9 cellular contexts compared by ENCODE assay signal in genomic region chr16:1474471-1474795, GRCh38. TPM values are rescaled to one million over a fixed set of nuclear protein-coding genes. Genes with fewer than 3 reads are reported as not detected.
DNase-seq lines count a peak whose midpoint lies in the region; ATAC-seq and TF ChIP-seq lines count a peak whose summit lies in the region.
"Had no signal": no experiment of that assay in that cellular context is flagged by ENCODE, and none has a peak within 500 bp of the region (broad histone marks: within the 10 kb centered on the region; RNA-seq: fewer than 3 reads in every experiment).

No MANE protein-coding gene starts in this region.

- H3K4me2 ChIP-seq in DND-41 (ENCODE audit: insufficient read depth, low read length) (peak overlapping the region; percentile 81), H9 (ENCODE audit: insufficient read depth, insufficient read length, low read length) (peak overlapping the region; percentile 99)

- peak overlapping the region; percentile 75 to 82 for H3K4me3 Mint-ChIP-seq in H9
- H3K4me3 Mint-ChIP-seq in stimulated activated effector memory CD8-positive, alpha-beta T cell treated with anti-CD3 and anti-CD28 coated beads, Interleukin-12 subunit alpha, Interleukin-12 subunit beta, amount 100 ng/mL, for 72 hours: peak overlapping the region; percentile 70

- no peaks in the 10 kb centered on the region for H3K9me3 ChIP-seq in DND-41 (ENCODE audit: insufficient read depth, low read length, severe bottlenecking)
- peaks cover 8% of the 10 kb centered on the region for H3K9me3 ChIP-seq in H9 (ENCODE audit: control insufficient read depth, low read depth, low read length)

- H3K56ac ChIP-seq in H9 (ENCODE audit: insufficient read length, low read depth, low read length): no peak overlapping the region

- WGBS in H9 (ENCODE audit: extremely low coverage, insufficient read length, low lambda C conversion rate): no CpG with 5 or more reads among the region's 43 CpGs

- H2BK20ac ChIP-seq in H9 (ENCODE audit: low read depth, low read length, poor library complexity, severe bottlenecking): no peak overlapping the region

- H2AK5ac ChIP-seq in H9 (ENCODE audit: insufficient read length, low read length): no peak overlapping the region

- no peak overlapping the region for H2BK15ac ChIP-seq in H9 (ENCODE audit: low read depth, low read length)

- peaks cover 29% of the 10 kb centered on the region for H3K27me3 Mint-ChIP-seq in H9 (ENCODE audit: low read depth)

- no peak overlapping the region for H3K27ac Mint-ChIP-seq in H9
- H3K27ac Mint-ChIP-seq in stimulated activated effector memory CD8-positive, alpha-beta T cell treated with anti-CD3 and anti-CD28 coated beads, Interleukin-12 subunit alpha, Interleukin-12 subunit beta, amount 100 ng/mL, for 72 hours: peak overlapping the region; percentile 45

- H3K18ac ChIP-seq in H9 (ENCODE audit: insufficient read length, low read depth, low read length): no peak overlapping the region

- peak overlapping the region; percentile 81 for H3K27ac ChIP-seq in DND-41 (ENCODE audit: low read length)
- no peak overlapping the region for H3K27ac ChIP-seq in H9 (ENCODE audit: insufficient read length, low read depth, low read length)
- peak overlapping the region; percentile 77 for H3K27ac ChIP-seq in VCaP

- H3K79me2 ChIP-seq in DND-41 (ENCODE audit: insufficient read depth, low read length) (peaks cover 64% of the 10 kb centered on the region), H9 (ENCODE audit: insufficient read depth, low read length) (peaks cover 17% of the 10 kb centered on the region; the same call in 1 of the 2 replicates)

- H3K36me3 Mint-ChIP-seq in H9 (ENCODE audit: insufficient read depth in 1 of 3, low read depth in 3 of 3): peaks cover 0 to 2% (median 0%) of the 10 kb centered on the region in 3 experiments; a peak in 3 of 7 replicates
- H3K36me3 Mint-ChIP-seq in stimulated activated effector memory CD8-positive, alpha-beta T cell treated with anti-CD3 and anti-CD28 coated beads, Interleukin-12 subunit alpha, Interleukin-12 subunit beta, amount 100 ng/mL, for 72 hours: no peaks in the 10 kb centered on the region

- H3K23ac ChIP-seq in H9 (ENCODE audit: insufficient read length, low read depth, low read length): no peak overlapping the region

- H4K5ac ChIP-seq in H9 (ENCODE audit: insufficient read length, low read depth, low read length): no peak overlapping the region

- H3T11ph ChIP-seq in H9 (ENCODE audit: low read length): no peak overlapping the region

- peaks cover 12 to 15% of the 10 kb centered on the region in 2 experiments for H3K4me1 Mint-ChIP-seq in H9
- peaks cover 37% of the 10 kb centered on the region for H3K4me1 Mint-ChIP-seq in stimulated activated effector memory CD8-positive, alpha-beta T cell treated with anti-CD3 and anti-CD28 coated beads, Interleukin-12 subunit alpha, Interleukin-12 subunit beta, amount 100 ng/mL, for 72 hours

- H3K79me1 ChIP-seq in H9 (ENCODE audit: insufficient read depth, low read depth, low read length, poor library complexity, severe bottlenecking): peaks cover 10% of the 10 kb centered on the region

- no peak overlapping the region for H4K91ac ChIP-seq in H9 (ENCODE audit: insufficient read length, low read depth, low read length)

- H3K36me3 ChIP-seq in DND-41 (ENCODE audit: insufficient read depth, low read length): peaks cover 6% of the 10 kb centered on the region; the same call in 1 of the 2 replicates

- H3K4me1 ChIP-seq in DND-41 (ENCODE audit: insufficient read depth, low read length) (peaks cover 36% of the 10 kb centered on the region), H9 (ENCODE audit: insufficient read depth, low read length) (peaks cover 4% of the 10 kb centered on the region)

- TF ChIP-seq CTCF in DND-41 (IDR thresholded peaks at IDR 0.05; ENCODE audit: borderline replicate concordance, extremely low read depth, low read length, poor library complexity, severe bottlenecking): no peak
- no peak for TF ChIP-seq CTCF in H9 (conservative IDR thresholded peaks at IDR 0.05)
- TF ChIP-seq CTCF in VCaP (conservative IDR thresholded peaks at IDR 0.05): no peak

- peak overlapping the region; percentile 100 for H3K9ac ChIP-seq in DND-41 (ENCODE audit: low read depth, low read length)
- H3K9ac ChIP-seq in H9 (ENCODE audit: extremely low read depth, insufficient read length, low read length): peak overlapping the region; percentile 68

- H4K8ac ChIP-seq in H9 (replicated peaks; ENCODE audit: insufficient read length, low read depth, low read length): no peak overlapping the region

- H2BK120ac ChIP-seq in H9 (ENCODE audit: low read depth, low read length, poor library complexity, severe bottlenecking): no peak overlapping the region

- H3K27me3 ChIP-seq in DND-41 (ENCODE audit: insufficient read depth, low read length, poor library complexity) (no peaks in the 10 kb centered on the region), H9 (ENCODE audit: insufficient read depth, low read length) (no peaks in the 10 kb centered on the region)

- peak overlapping the region; percentile 84 for H2AFZ ChIP-seq in DND-41 (ENCODE audit: low read depth, low read length)
- H2AFZ ChIP-seq in H9 (ENCODE audit: low read length): no peak overlapping the region

- peaks cover 25% of the 10 kb centered on the region for H4K20me1 ChIP-seq in DND-41 (ENCODE audit: insufficient read depth, low read length)
- no peaks in the 10 kb centered on the region for H4K20me1 ChIP-seq in H9 (ENCODE audit: control insufficient read depth, insufficient read depth, insufficient read length)

- ATAC-seq in DND-41 (ENCODE audit: insufficient read depth, low read depth): no peak; the same call in 2 of the 3 replicates
- ATAC-seq in stimulated activated effector memory CD8-positive, alpha-beta T cell treated with anti-CD3 and anti-CD28 coated beads, Interleukin-12 subunit alpha, Interleukin-12 subunit beta, amount 100 ng/mL, for 72 hours: no peak
- no peak for ATAC-seq in esophagus mucosa

- H3K9me3 Mint-ChIP-seq in H9: peaks cover 19 to 30% of the 10 kb centered on the region in 2 experiments
- no peaks in the 10 kb centered on the region for H3K9me3 Mint-ChIP-seq in stimulated activated effector memory CD8-positive, alpha-beta T cell treated with anti-CD3 and anti-CD28 coated beads, Interleukin-12 subunit alpha, Interleukin-12 subunit beta, amount 100 ng/mL, for 72 hours

- peaks cover 11% of the 10 kb centered on the region for H3K23me2 ChIP-seq in H9 (ENCODE audit: insufficient read length, low read depth, low read length, poor library complexity, severe bottlenecking)

- H2BK12ac ChIP-seq in H9 (ENCODE audit: insufficient read length, low read depth, low read length): no peak overlapping the region

- DNase-seq in DND-41 (no peak), H9 (no peak), hepatic stellate cell (ENCODE audit: low spot score) (peak; percentile 35), DMS79 (lab: John Stamatoyannopoulos, UW) (no peak), GM19238 (ENCODE audit: insufficient read length, low spot score) (no peak)
- peak in 1 of 2 donors; percentile 57 for DNase-seq in stimulated activated effector memory CD8-positive, alpha-beta T cell treated with anti-CD3 and anti-CD28 coated beads, Interleukin-12 subunit alpha, Interleukin-12 subunit beta, amount 100 ng/mL, for 72 hours (ENCODE audit: low spot score in 2 of 2)

- peak overlapping the region; percentile 79 for H3K14ac ChIP-seq in H9 (ENCODE audit: insufficient read depth, low read length)

- no peak overlapping the region for H2BK5ac ChIP-seq in H9 (ENCODE audit: insufficient read length, low read length)

- H3K4me3 ChIP-seq in DND-41 (ENCODE audit: low read depth in 1 of 2, low read length in 2 of 2): peak overlapping the region; percentile 94 to 97; a peak in 3 of 4 replicates

- no peak overlapping the region for H3K4ac ChIP-seq in H9 (ENCODE audit: low read depth, low read length)

RNA-seq across cellular contexts. Expression of gene CLCN7, which starts 0.4 kb away (rescaled TPM):
- total RNA-seq in H9 (2021) (70.0 and 75.3 TPM in 2 replicates), esophagus mucosa (18.6 TPM)

RNA-seq across cellular contexts. Expression of gene PTX4, which starts 14.3 kb away (rescaled TPM):
- total RNA-seq in H9 (2021): 0.20 TPM in 1 of 2 replicates, not detected in the other
- total RNA-seq in esophagus mucosa: not detected
- total RNA-seq: SK-MEL-5 had no signal

RNA-seq across cellular contexts. Expression of gene TELO2, which starts 18.7 kb away (rescaled TPM):
- total RNA-seq in H9 (2021) (93.4 and 98.9 TPM in 2 replicates), esophagus mucosa (21.3 TPM)

RNA-seq across cellular contexts. Expression of gene CCDC154, which starts 30.1 kb away (rescaled TPM):
- total RNA-seq in H9 (2021) (1.3 and 2.0 TPM in 2 replicates), esophagus mucosa (0.12 TPM)

RNA-seq across cellular contexts. Expression of gene PERCC1, which starts 43.6 kb away (rescaled TPM):
- total RNA-seq in H9 (2021): not detected in 2 replicates
- not detected for total RNA-seq in esophagus mucosa
- total RNA-seq: SK-MEL-5 had no signal
